In genomic region chr13:114284680-114285079, GRCh38 we compare ENCODE assay signal across 24 cellular contexts. TPM values are rescaled to one million over a fixed set of nuclear protein-coding genes. Genes with fewer than 3 reads are reported as not detected.
DNase-seq lines count a peak whose midpoint lies in the region; ATAC-seq and TF ChIP-seq lines count a peak whose summit lies in the region.
"Had no signal": no experiment of that assay in that cellular context is flagged by ENCODE, and none has a peak within 500 bp of the region (broad histone marks: within the 10 kb centered on the region; RNA-seq: fewer than 3 reads in every experiment).

No MANE protein-coding gene starts in this region.

- H4K20me1 ChIP-seq in DND-41 (ENCODE audit: insufficient read depth, low read length) (peaks cover 9% of the 10 kb centered on the region; the same call in 1 of the 2 replicates), osteoblast (ENCODE audit: insufficient read depth, low read length) (peaks cover 6% of the 10 kb centered on the region)

- H3K27ac ChIP-seq in CD4-positive, CD25-positive, alpha-beta regulatory T cell (ENCODE audit: insufficient read depth, low read length, poor library complexity, severe bottlenecking), result no peak overlapping the region
- H3K27ac ChIP-seq in DND-41 (ENCODE audit: low read length), result peak overlapping the region; percentile 18; the same call in 1 of the 2 replicates
- peak overlapping the region; percentile 85 for H3K27ac ChIP-seq in osteoblast (ENCODE audit: low read depth, low read length)
- H3K27ac ChIP-seq in left ventricle myocardium inferior (replicated peaks), result no peak overlapping the region
- H3K27ac ChIP-seq: C4-2B had no signal

- no peak overlapping the region for H3K27ac Mint-ChIP-seq in CD4-positive, CD25-positive, alpha-beta regulatory T cell
- H3K27ac Mint-ChIP-seq in brain, result peak overlapping the region; percentile 19 to 92 (median 78)
- H3K27ac Mint-ChIP-seq in activated CD4-positive, alpha-beta T cell treated with anti-CD3 and anti-CD28 coated beads, Interleukin-2, amount 10 ng/mL, durations not matched to agents 7 days and 5 days, result no peak overlapping the region

- peaks cover 26 to 68% (median 40%) of the 10 kb centered on the region in 4 donors for H3K4me1 Mint-ChIP-seq in CD4-positive, CD25-positive, alpha-beta regulatory T cell
- peaks cover 42% of the 10 kb centered on the region for H3K4me1 Mint-ChIP-seq in brain
- H3K4me1 Mint-ChIP-seq in activated CD4-positive, alpha-beta T cell treated with anti-CD3 and anti-CD28 coated beads, Interleukin-2, amount 10 ng/mL, durations not matched to agents 7 days and 5 days, result peaks cover 44% of the 10 kb centered on the region

- H3K4me3 Mint-ChIP-seq in CD4-positive, CD25-positive, alpha-beta regulatory T cell, result peak overlapping the region; percentile 27 to 61 (median 50)
- peak overlapping the region; percentile 40 to 85 (median 68) for H3K4me3 Mint-ChIP-seq in brain
- no peak overlapping the region for H3K4me3 Mint-ChIP-seq in activated CD4-positive, alpha-beta T cell treated with anti-CD3 and anti-CD28 coated beads, Interleukin-2, amount 10 ng/mL, durations not matched to agents 7 days and 5 days
- H3K4me3 Mint-ChIP-seq: activated CD4-positive, alpha-beta memory T cell treated with anti-CD3 and anti-CD28 coated beads for 36 hours; memory B cell had no signal

- no peaks in the 10 kb centered on the region for H3K27me3 ChIP-seq in CD4-positive, CD25-positive, alpha-beta regulatory T cell (ENCODE audit: control insufficient read depth, insufficient read depth, low read length)
- H3K27me3 ChIP-seq in DND-41 (ENCODE audit: insufficient read depth, low read length, poor library complexity), result no peaks in the 10 kb centered on the region
- H3K27me3 ChIP-seq in osteoblast (ENCODE audit: insufficient read depth, low read length), result no peaks in the 10 kb centered on the region
- no peaks in the 10 kb centered on the region for H3K27me3 ChIP-seq in left ventricle myocardium inferior (ENCODE audit: low read depth)

- peaks cover 49% of the 10 kb centered on the region for H3K79me2 ChIP-seq in DND-41 (ENCODE audit: insufficient read depth, low read length)
- H3K79me2 ChIP-seq in osteoblast (ENCODE audit: insufficient read depth, low read length), result peaks cover 56% of the 10 kb centered on the region

- no peaks in the 10 kb centered on the region for H3K9me3 ChIP-seq in CD4-positive, CD25-positive, alpha-beta regulatory T cell (ENCODE audit: control insufficient read depth in 2 of 2, low read length in 2 of 2)
- H3K9me3 ChIP-seq in DND-41 (ENCODE audit: insufficient read depth, low read length, severe bottlenecking) (no peaks in the 10 kb centered on the region), osteoblast (ENCODE audit: low read depth, low read length) (no peaks in the 10 kb centered on the region), left ventricle myocardium inferior (replicated peaks) (no peaks in the 10 kb centered on the region)

- H3K4me2 ChIP-seq in DND-41 (ENCODE audit: insufficient read depth, low read length) (no peak overlapping the region), osteoblast (ENCODE audit: insufficient read depth, low read length) (no peak overlapping the region)

- H2AFZ ChIP-seq in DND-41 (ENCODE audit: low read depth, low read length) (no peak overlapping the region), osteoblast (ENCODE audit: low read length) (no peak overlapping the region)

- peaks cover 36% of the 10 kb centered on the region for H3K4me1 ChIP-seq in CD4-positive, CD25-positive, alpha-beta regulatory T cell (ENCODE audit: control insufficient read depth, insufficient read depth, low read length, poor library complexity, severe bottlenecking)
- H3K4me1 ChIP-seq in DND-41 (ENCODE audit: insufficient read depth, low read length), result peaks cover 32% of the 10 kb centered on the region
- H3K4me1 ChIP-seq in osteoblast (ENCODE audit: insufficient read depth, low read length), result peaks cover 44% of the 10 kb centered on the region
- peaks cover 37% of the 10 kb centered on the region for H3K4me1 ChIP-seq in left ventricle myocardium inferior

- no peak for TF ChIP-seq CTCF in DND-41 (IDR thresholded peaks at IDR 0.05; ENCODE audit: borderline replicate concordance, extremely low read depth, low read length, poor library complexity, severe bottlenecking)
- no peak for TF ChIP-seq CTCF in brain (conservative IDR thresholded peaks at IDR 0.05)
- no peak for TF ChIP-seq CTCF in osteoblast (IDR thresholded peaks at IDR 0.05; ENCODE audit: extremely low read depth, low read depth, low read length)
- no peak for TF ChIP-seq CTCF in left ventricle myocardium inferior (IDR thresholded peaks at IDR 0.05; ENCODE audit: borderline replicate concordance)

- POLR2A ChIA-PET in activated CD4-positive, alpha-beta T cell treated with anti-CD3 and anti-CD28 coated beads, Interleukin-2, amount 10 ng/mL, durations not matched to agents 7 days and 5 days (lab: Charles Lee), result no interaction called here

- H3K36me3 Mint-ChIP-seq in CD4-positive, CD25-positive, alpha-beta regulatory T cell, result peaks cover 45% of the 10 kb centered on the region
- peaks cover 62% of the 10 kb centered on the region for H3K36me3 Mint-ChIP-seq in brain
- H3K36me3 Mint-ChIP-seq in activated CD4-positive, alpha-beta T cell treated with anti-CD3 and anti-CD28 coated beads, Interleukin-2, amount 10 ng/mL, durations not matched to agents 7 days and 5 days (ENCODE audit: low read depth), result peaks cover 51% of the 10 kb centered on the region

- no peak for ATAC-seq in CD4-positive, CD25-positive, alpha-beta regulatory T cell (ENCODE audit: low read depth in 2 of 2)
- ATAC-seq in DND-41 (ENCODE audit: insufficient read depth, low read depth), result no peak
- ATAC-seq: stimulated activated naive CD8-positive, alpha-beta T cell treated with anti-CD3 and anti-CD28 coated beads, Interleukin-15, Interleukin-2, amounts not matched to agents 100 U/mL and 50 U/mL, for 24 hours had no signal

- H3K9me3 Mint-ChIP-seq in CD4-positive, CD25-positive, alpha-beta regulatory T cell, result no peaks in the 10 kb centered on the region
- peaks cover 0 to 3% (median 0%) of the 10 kb centered on the region in 5 experiments for H3K9me3 Mint-ChIP-seq in brain
- no peaks in the 10 kb centered on the region for H3K9me3 Mint-ChIP-seq in activated CD4-positive, alpha-beta T cell treated with anti-CD3 and anti-CD28 coated beads, Interleukin-2, amount 10 ng/mL, durations not matched to agents 7 days and 5 days
- H3K9me3 Mint-ChIP-seq: activated CD4-positive, alpha-beta memory T cell treated with anti-CD3 and anti-CD28 coated beads for 36 hours; memory B cell had no signal

- intact Hi-C loops in left ventricle myocardium inferior (cut with micrococcal nuclease), result no loop called here

- no peak overlapping the region for H3K9ac ChIP-seq in DND-41 (ENCODE audit: low read depth, low read length)

- no peak for DNase-seq in CD4-positive, CD25-positive, alpha-beta regulatory T cell
- DNase-seq in DND-41, result no peak
- DNase-seq in osteoblast (ENCODE audit: insufficient read length, low spot score, missing footprints), result no peak
- DNase-seq in NCI-H1105 (lab: John Stamatoyannopoulos, UW), result no peak
- no peak for DNase-seq in NCI-H69 (lab: John Stamatoyannopoulos, UW)
- no peak for DNase-seq in activated CD4-positive, alpha-beta T cell treated with anti-CD3 and anti-CD28 coated beads, Interleukin-2, amount 10 ng/mL, durations not matched to agents 7 days and 5 days
- no peak for DNase-seq in left ventricle myocardium inferior
- DNase-seq: activated CD4-positive, alpha-beta memory T cell treated with anti-CD3 and anti-CD28 coated beads for 36 hours; activated CD4-positive, CD25-positive, alpha-beta regulatory T cell; activated naive CD4-positive, alpha-beta T cell treated with anti-CD3 and anti-CD28 coated beads, Interleukin-2, amount 50 U/mL, for 16 hours; activated T-cell treated with anti-CD3 and anti-CD28 coated beads for 4 hours; head of caudate nucleus; MM.1S; NCI-H146; NCI-H510A treated with DMSO at 0.1 percent for 48 hours; retina; SIG-M5; stimulated activated CD4-positive, alpha-beta T cell treated with anti-CD3 and anti-CD28 coated beads, Interleukin-12 subunit alpha, Interleukin-12 subunit beta, amount 100 ng/mL, for 4 hours; stimulated activated CD4-positive, alpha-beta T cell treated with anti-CD3 and anti-CD28 coated beads, Interleukin-4, amount 100 ng/mL, for 4 hours; stimulated activated naive CD8-positive, alpha-beta T cell treated with anti-CD3 and anti-CD28 coated beads, Interleukin-15, Interleukin-2, amounts not matched to agents 100 U/mL and 50 U/mL, for 24 hours; SW 1271 had no signal

- no peak overlapping the region for H3K4me3 ChIP-seq in CD4-positive, CD25-positive, alpha-beta regulatory T cell (ENCODE audit: low read depth, low read length)
- H3K4me3 ChIP-seq in DND-41 (ENCODE audit: low read depth in 1 of 2, low read length in 2 of 2) (no peak overlapping the region), osteoblast (ENCODE audit: insufficient read depth, low read length) (no peak overlapping the region), left ventricle myocardium inferior (no peak overlapping the region)

- H3K36me3 ChIP-seq in CD4-positive, CD25-positive, alpha-beta regulatory T cell (ENCODE audit: control insufficient read depth, insufficient read depth, low read length), result peaks cover 38% of the 10 kb centered on the region
- H3K36me3 ChIP-seq in DND-41 (ENCODE audit: insufficient read depth, low read length), result peaks cover 60% of the 10 kb centered on the region
- peaks cover 48% of the 10 kb centered on the region for H3K36me3 ChIP-seq in osteoblast (ENCODE audit: insufficient read depth, low read length)
- H3K36me3 ChIP-seq in left ventricle myocardium inferior, result peaks cover 41% of the 10 kb centered on the region

- CTCF ChIA-PET in activated CD4-positive, alpha-beta T cell treated with anti-CD3 and anti-CD28 coated beads, Interleukin-2, amount 10 ng/mL, durations not matched to agents 7 days and 5 days (lab: Charles Lee), result no interaction called here

- no peaks in the 10 kb centered on the region for H3K27me3 Mint-ChIP-seq in CD4-positive, CD25-positive, alpha-beta regulatory T cell
- peaks cover 6% of the 10 kb centered on the region for H3K27me3 Mint-ChIP-seq in brain
- H3K27me3 Mint-ChIP-seq in activated CD4-positive, alpha-beta T cell treated with anti-CD3 and anti-CD28 coated beads, Interleukin-2, amount 10 ng/mL, durations not matched to agents 7 days and 5 days, result no peaks in the 10 kb centered on the region
- H3K27me3 Mint-ChIP-seq: activated CD4-positive, alpha-beta memory T cell treated with anti-CD3 and anti-CD28 coated beads for 36 hours; memory B cell had no signal

RNA-seq across cellular contexts. Expression of gene UPF3A, which starts 3.3 kb away (rescaled TPM):
- 50.0 TPM for total RNA-seq in CD4-positive, CD25-positive, alpha-beta regulatory T cell
- 10 to 100 TPM; 14.5 to 30.7 (median 16.4) TPM for polyA plus RNA-seq in CD4-positive, CD25-positive, alpha-beta regulatory T cell
- 45.2 TPM for polyA plus RNA-seq in brain (ENCODE audit: insufficient read depth, low read depth, low replicate concordance)
- 25.0 and 28.9 TPM in 2 replicates for total RNA-seq in osteoblast
- 10 to 100 TPM; 55.1 to 62.1 TPM for total RNA-seq in activated CD4-positive, alpha-beta T cell treated with anti-CD3 and anti-CD28 coated beads, Interleukin-2, amount 10 ng/mL, durations not matched to agents 7 days and 5 days
- 21.8 TPM for total RNA-seq in left ventricle myocardium inferior

RNA-seq across cellular contexts. Expression of gene CHAMP1, which starts 29.6 kb away (rescaled TPM):
- 12.9 TPM for total RNA-seq in CD4-positive, CD25-positive, alpha-beta regulatory T cell
- polyA plus RNA-seq in CD4-positive, CD25-positive, alpha-beta regulatory T cell, result 1 to 10 TPM; 7.8 to 9.6 (median 8.6) TPM
- 22.2 TPM for polyA plus RNA-seq in brain (ENCODE audit: insufficient read depth, low read depth, low replicate concordance)
- total RNA-seq in osteoblast (9.4 and 10.3 TPM in 2 replicates), left ventricle myocardium inferior (9.0 TPM)
- total RNA-seq in activated CD4-positive, alpha-beta T cell treated with anti-CD3 and anti-CD28 coated beads, Interleukin-2, amount 10 ng/mL, durations not matched to agents 7 days and 5 days, result 10 to 100 TPM; 31.9 to 34.8 TPM

RNA-seq across cellular contexts. Expression of gene CDC16, which starts 50.0 kb away (rescaled TPM):
- 56.8 TPM for total RNA-seq in CD4-positive, CD25-positive, alpha-beta regulatory T cell
- 10 to 100 TPM; 16.1 to 27.8 (median 20.6) TPM for polyA plus RNA-seq in CD4-positive, CD25-positive, alpha-beta regulatory T cell
- polyA plus RNA-seq in brain (ENCODE audit: insufficient read depth, low read depth, low replicate concordance), result 45.0 TPM
- total RNA-seq in osteoblast (82.2 and 85.7 TPM in 2 replicates), left ventricle myocardium inferior (34.5 TPM)
- 10 to 100 TPM; 81.6 to 85.4 TPM for total RNA-seq in activated CD4-positive, alpha-beta T cell treated with anti-CD3 and anti-CD28 coated beads, Interleukin-2, amount 10 ng/mL, durations not matched to agents 7 days and 5 days

Comparison
In these comparisons a context has a peak if more than half of its experiments do, and no peak if none do; other contexts are left out.
1. H3K27ac ChIP-seq: peak in DND-41 (single experiment) and osteoblast (single experiment); none in CD4-positive, CD25-positive, alpha-beta regulatory T cell (single experiment) and left ventricle myocardium inferior (single experiment).
2. H3K27ac Mint-ChIP-seq: peak in brain (5 of 5); none in CD4-positive, CD25-positive, alpha-beta regulatory T cell (0 of 3) and activated CD4-positive, alpha-beta T cell treated with anti-CD3 and anti-CD28 coated beads, Interleukin-2, amount 10 ng/mL, durations not matched to agents 7 days and 5 days (single experiment).